1 cellular context compared by ENCODE assay signal in genomic region chr6:16180696-16181428, GRCh38.
TF ChIP-seq lines count a peak whose summit lies in the region.

No MANE protein-coding gene starts in this region.

TF ChIP-seq in HepG2, 621 proteins besides CTCF, POLR2A, EP300 and RAD21:
- TF ChIP-seq CEBPB (IDR thresholded peaks at IDR 0.05; ENCODE audit: borderline replicate concordance, low read depth, low read length) (peak; percentile 73; the same call in 1 of the 2 replicates), CEBPG (CRISPR knock-in tag; IDR thresholded peaks at IDR 0.05) (0 out of 2 replicates have a peak, but pooled peaks have one; percentile 10), ERF (CRISPR knock-in tag; IDR thresholded peaks at IDR 0.05) (no peak)
